ENCODE assay signal across 1 cellular context in genomic region chr7:7136857-7137309, GRCh38.
TF ChIP-seq lines count a peak whose summit lies in the region.

No MANE protein-coding gene starts in this region.

TF ChIP-seq in HepG2, 621 proteins besides CTCF, POLR2A, EP300 and RAD21 (continued from another document and continues in another):
- TF ChIP-seq NFAT5 (CRISPR knock-in tag; IDR thresholded peaks at IDR 0.05) (no peak), ADNP (CRISPR knock-in tag; IDR thresholded peaks at IDR 0.05) (no peak), CREM (IDR thresholded peaks at IDR 0.05) (peak; percentile 69), CREM (CRISPR knock-in tag; IDR thresholded peaks at IDR 0.05) (no peak), ZNF17 (CRISPR knock-in tag; IDR thresholded peaks at IDR 0.05) (no peak), CC2D1A (CRISPR knock-in tag; IDR thresholded peaks at IDR 0.05) (no peak), ZBTB25 (CRISPR knock-in tag; IDR thresholded peaks at IDR 0.05) (peak; percentile 25; the same call in 1 of the 2 replicates), ZNF251 (CRISPR knock-in tag; IDR thresholded peaks at IDR 0.05) (no peak), KAT2B (IDR thresholded peaks at IDR 0.05; ENCODE audit: borderline replicate concordance, low read depth, low read length) (peak; percentile 67), SKI (IDR thresholded peaks at IDR 0.05; ENCODE audit: partially characterized antibody) (no peak), ZNF18 (CRISPR knock-in tag; IDR thresholded peaks at IDR 0.05; ENCODE audit: insufficient replicate concordance) (no peak), ZSCAN25 (CRISPR knock-in tag; IDR thresholded peaks at IDR 0.05) (no peak), HNF1A (IDR thresholded peaks at IDR 0.05; ENCODE audit: low read depth) (no peak), HNF1A (CRISPR knock-in tag; IDR thresholded peaks at IDR 0.05; ENCODE audit: borderline replicate concordance) (no peak; the same call in 1 of the 2 replicates), NFIB (CRISPR knock-in tag; IDR thresholded peaks at IDR 0.05; ENCODE audit: borderline replicate concordance) (no peak), KDM5A (IDR thresholded peaks at IDR 0.05; ENCODE audit: borderline replicate concordance, low read length) (no peak), ZFP82 (CRISPR knock-in tag; IDR thresholded peaks at IDR 0.05; ENCODE audit: borderline replicate concordance) (no peak), THYN1 (CRISPR knock-in tag; IDR thresholded peaks at IDR 0.05; ENCODE audit: borderline replicate concordance, low read depth) (no peak), ZFP62 (CRISPR knock-in tag; IDR thresholded peaks at IDR 0.05) (no peak), ZGPAT (CRISPR knock-in tag; IDR thresholded peaks at IDR 0.05) (0 out of 2 replicates have a peak, but pooled peaks have one; percentile 47), CSRNP2 (CRISPR knock-in tag; conservative IDR thresholded peaks at IDR 0.05; ENCODE audit: low read depth) (no peak), ATM (IDR thresholded peaks at IDR 0.05; ENCODE audit: borderline replicate concordance) (no peak), ZNF550 (CRISPR knock-in tag; IDR thresholded peaks at IDR 0.05; ENCODE audit: borderline replicate concordance) (no peak), TOE1 (CRISPR knock-in tag; IDR thresholded peaks at IDR 0.05) (no peak), SAP130 (CRISPR knock-in tag; IDR thresholded peaks at IDR 0.05; ENCODE audit: low read depth) (peak; percentile 12; the same call in 1 of the 2 replicates), ZNF773 (CRISPR knock-in tag; IDR thresholded peaks at IDR 0.05; ENCODE audit: borderline replicate concordance) (no peak), FIP1L1 (IDR thresholded peaks at IDR 0.05; ENCODE audit: borderline replicate concordance, insufficient read depth, low read depth, low read length) (no peak), STAG1 (CRISPR knock-in tag; IDR thresholded peaks at IDR 0.05) (no peak), ZNF646 (CRISPR knock-in tag; IDR thresholded peaks at IDR 0.05) (no peak), ZNF615 (CRISPR knock-in tag; IDR thresholded peaks at IDR 0.05; ENCODE audit: borderline replicate concordance) (no peak), ZNF75D (CRISPR knock-in tag; IDR thresholded peaks at IDR 0.05; ENCODE audit: borderline replicate concordance) (no peak), ZNF556 (CRISPR knock-in tag; IDR thresholded peaks at IDR 0.05; ENCODE audit: borderline replicate concordance) (no peak), TRIM24 (CRISPR knock-in tag; IDR thresholded peaks at IDR 0.05) (no peak), HHEX (CRISPR knock-in tag; IDR thresholded peaks at IDR 0.05) (no peak), GATAD2A (CRISPR knock-in tag; IDR thresholded peaks at IDR 0.05) (peak; percentile 66), ZNF691 (CRISPR knock-in tag; IDR thresholded peaks at IDR 0.05; ENCODE audit: borderline replicate concordance, low read depth) (no peak), SALL2 (CRISPR knock-in tag; IDR thresholded peaks at IDR 0.05) (no peak), TBP (CRISPR knock-in tag; IDR thresholded peaks at IDR 0.05) (no peak)
